ENCODE assay signal across 8 cellular contexts in genomic region chr4:143185253-143186107, GRCh38. TPM values are rescaled to one million over a fixed set of nuclear protein-coding genes. Genes with fewer than 3 reads are reported as not detected.
A peak's percentile ranks its signal among the peaks of the same experiment; 100 is the strongest.
DNase-seq lines count a peak whose midpoint lies in the region; ATAC-seq and TF ChIP-seq lines count a peak whose summit lies in the region.

No MANE protein-coding gene starts in this region.

- H3K4me3 Mint-ChIP-seq in activated CD4-positive, alpha-beta T cell treated with anti-CD3 and anti-CD28 coated beads, Interleukin-2, amount 10 ng/mL, durations not matched to agents 7 days and 5 days, result peak overlapping the region; percentile 93

- peak; percentile 21 for ATAC-seq in HG02571 (IDR thresholded peaks at IDR 0.05; ENCODE audit: unreplicated experiment)

- H3K27ac Mint-ChIP-seq in activated CD4-positive, alpha-beta T cell treated with anti-CD3 and anti-CD28 coated beads, Interleukin-2, amount 10 ng/mL, durations not matched to agents 7 days and 5 days, result peak overlapping the region; percentile 99

- no peaks in the 10 kb centered on the region for H3K27me3 Mint-ChIP-seq in activated CD4-positive, alpha-beta T cell treated with anti-CD3 and anti-CD28 coated beads, Interleukin-2, amount 10 ng/mL, durations not matched to agents 7 days and 5 days

- in situ Hi-C loops in brain microvascular endothelial cell (cut with HindIII; ENCODE audit: low pct_ligation_motif_present, low sequenced_read_pairs), result no loop called here

- POLR2A ChIA-PET in activated CD4-positive, alpha-beta T cell treated with anti-CD3 and anti-CD28 coated beads, Interleukin-2, amount 10 ng/mL, durations not matched to agents 7 days and 5 days (lab: Charles Lee), result interaction anchor here (0.5 kb wide), 1 partner anchor 782 kb away, joined by 4 read pairs; no protein-coding TSS in a partner anchor

- no peaks in the 10 kb centered on the region for H3K27me3 ChIP-seq in brain microvascular endothelial cell (replicated peaks)

- peaks cover 41% of the 10 kb centered on the region for H3K36me3 Mint-ChIP-seq in activated CD4-positive, alpha-beta T cell treated with anti-CD3 and anti-CD28 coated beads, Interleukin-2, amount 10 ng/mL, durations not matched to agents 7 days and 5 days (ENCODE audit: low read depth)

- peak; percentile 28 for DNase-seq in activated CD4-positive, alpha-beta T cell treated with anti-CD3 and anti-CD28 coated beads, Interleukin-2, amount 10 ng/mL, durations not matched to agents 7 days and 5 days
- DNase-seq in activated CD4-positive, alpha-beta T cell treated with anti-CD3 and anti-CD28 coated beads, Interleukin-2, amount 50 U/mL, for 48 hours, result no peak
- DNase-seq in NCI-H526 (lab: John Stamatoyannopoulos, UW), result peak; percentile 58 to 75
- no peak for DNase-seq in brain microvascular endothelial cell
- peak; percentile 70 for DNase-seq in islet precursor cell
- peak; percentile 1 for DNase-seq in stimulated activated CD8-positive, alpha-beta memory T cell treated with anti-CD3 and anti-CD28 coated beads, Interleukin-7, amount 100 ng/mL, for 24 hours (ENCODE audit: low read depth)
- no peak for DNase-seq in COLO829 (ENCODE audit: low spot score)

- H3K27ac ChIP-seq in brain microvascular endothelial cell, result peak overlapping the region; percentile 95

- H3K4me3 ChIP-seq in brain microvascular endothelial cell (ENCODE audit: low read depth, low read length), result peak overlapping the region; percentile 90

- peaks cover 46% of the 10 kb centered on the region for H3K4me1 Mint-ChIP-seq in activated CD4-positive, alpha-beta T cell treated with anti-CD3 and anti-CD28 coated beads, Interleukin-2, amount 10 ng/mL, durations not matched to agents 7 days and 5 days

- H3K36me3 ChIP-seq in brain microvascular endothelial cell (replicated peaks), result peaks cover 2% of the 10 kb centered on the region

- TF ChIP-seq CTCF in brain microvascular endothelial cell (IDR thresholded peaks at IDR 0.05; ENCODE audit: low read depth, low read length, missing control alignments), result no peak

- CTCF ChIA-PET in activated CD4-positive, alpha-beta T cell treated with anti-CD3 and anti-CD28 coated beads, Interleukin-2, amount 10 ng/mL, durations not matched to agents 7 days and 5 days (lab: Charles Lee), result no interaction called here

- no peaks in the 10 kb centered on the region for H3K9me3 Mint-ChIP-seq in activated CD4-positive, alpha-beta T cell treated with anti-CD3 and anti-CD28 coated beads, Interleukin-2, amount 10 ng/mL, durations not matched to agents 7 days and 5 days

RNA-seq across cellular contexts. Expression of gene USP38, which starts 0.8 kb away (rescaled TPM):
- 10 to 100 TPM; 23.3 to 24.7 TPM for total RNA-seq in activated CD4-positive, alpha-beta T cell treated with anti-CD3 and anti-CD28 coated beads, Interleukin-2, amount 10 ng/mL, durations not matched to agents 7 days and 5 days

Comparison
In these comparisons a context has a peak if more than half of its experiments do, and no peak if none do; other contexts are left out.
1. DNase-seq: peak in activated CD4-positive, alpha-beta T cell treated with anti-CD3 and anti-CD28 coated beads, Interleukin-2, amount 10 ng/mL, durations not matched to agents 7 days and 5 days (single experiment), NCI-H526 (2 of 2), islet precursor cell (single experiment) and stimulated activated CD8-positive, alpha-beta memory T cell treated with anti-CD3 and anti-CD28 coated beads, Interleukin-7, amount 100 ng/mL, for 24 hours (single experiment); none in activated CD4-positive, alpha-beta T cell treated with anti-CD3 and anti-CD28 coated beads, Interleukin-2, amount 50 U/mL, for 48 hours (0 of 2), brain microvascular endothelial cell (single experiment) and COLO829 (single experiment).